In the genomic region with DNA sequence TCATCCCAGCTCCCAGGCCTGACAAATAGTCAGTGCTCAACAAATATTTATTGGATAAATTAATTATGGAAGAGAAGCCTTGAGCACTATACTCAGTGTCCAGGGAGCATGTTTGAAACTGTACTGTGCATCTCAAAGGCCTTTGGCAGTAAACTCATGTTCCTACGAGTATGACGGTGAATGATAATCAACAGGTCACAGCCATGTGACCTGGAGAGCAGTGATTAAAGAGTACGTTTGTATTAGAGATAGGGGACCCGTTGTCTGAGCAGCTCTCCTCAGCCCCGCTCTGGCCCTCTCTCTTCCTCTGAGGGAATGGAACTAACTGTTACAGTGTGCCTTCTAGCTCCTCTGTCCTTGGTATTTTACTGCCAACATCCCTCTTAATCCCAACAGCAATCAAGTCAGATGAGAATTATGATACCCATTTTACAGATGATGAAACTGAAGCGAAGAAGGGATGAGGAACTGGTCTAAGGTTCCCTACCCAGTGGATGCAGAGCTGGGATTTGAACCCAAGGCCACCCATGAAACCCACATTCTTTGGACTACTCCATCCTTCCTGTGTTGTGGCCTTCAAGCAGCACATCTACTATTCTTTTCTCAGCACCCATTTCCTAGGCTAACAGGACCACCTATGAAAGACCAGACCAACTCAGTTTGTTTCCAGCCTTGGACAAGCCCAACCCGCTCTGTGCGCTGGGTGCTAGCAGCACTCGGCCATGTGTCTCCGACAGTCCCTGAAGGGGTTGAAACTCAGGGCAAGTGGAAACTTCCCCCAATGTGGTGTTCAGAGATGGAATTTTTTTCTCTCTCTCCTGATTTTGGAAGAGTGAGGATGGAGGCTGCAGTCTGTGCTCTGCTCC, we compare ENCODE assay signal across 15 cellular contexts. TPM values are rescaled to one million over a fixed set of nuclear protein-coding genes. Genes with fewer than 3 reads are reported as not detected.
DNase-seq lines count a peak whose midpoint lies in the region; ATAC-seq and TF ChIP-seq lines count a peak whose summit lies in the region.
"Had no signal": no experiment of that assay in that cellular context is flagged by ENCODE, and none has a peak within 500 bp of the region (broad histone marks: within the 10 kb centered on the region; RNA-seq: fewer than 3 reads in every experiment).

No MANE protein-coding gene starts in this region.

- DNase-seq in DMS53 (lab: John Stamatoyannopoulos, UW) (peak; percentile 46), DMS53 treated with DMSO at 0.1 percent for 48 hours (lab: John Stamatoyannopoulos, UW; ENCODE audit: unreplicated experiment) (no peak), SJSA1 (ENCODE audit: low read depth in 1 of 2, low spot score in 2 of 2) (peak in 1 of 2 experiments; percentile 74), left cardiac atrium (no peak), neural progenitor cell (ENCODE audit: low spot score) (no peak), smooth muscle cell (lab: John Stamatoyannopoulos, UW; ENCODE audit: unreplicated experiment) (no peak), NCI-H146 treated with DMSO at 0.1 percent for 48 hours (lab: John Stamatoyannopoulos, UW; ENCODE audit: unreplicated experiment) (no peak), ovary (no peak)
- DNase-seq: C1 segment of cervical spinal cord, COR-L47, NCI-H1694, PC-9 had no signal

- H3K27me3 Mint-ChIP-seq in neural progenitor cell (ENCODE audit: insufficient read depth, low read depth): peaks cover 6% of the 10 kb centered on the region

- no peak for TF ChIP-seq EP300 in ovary (IDR thresholded peaks at IDR 0.05)

- H3K79me2 ChIP-seq in neural progenitor cell (ENCODE audit: low read depth): no peaks in the 10 kb centered on the region
- H3K79me2 ChIP-seq in smooth muscle cell (ENCODE audit: low read depth): peaks cover 11% of the 10 kb centered on the region

- WGBS in smooth muscle cell (ENCODE audit: low lambda C conversion rate): 73% methylated on average over 10 of the region's 10 CpGs
- WGBS in ovary, 3 donors: 77 to 85% (median 80%) methylated on average over 10 of the region's 10 CpGs

- TF ChIP-seq CTCF in neural progenitor cell (IDR thresholded peaks at IDR 0.05) (no peak), smooth muscle cell (IDR thresholded peaks at IDR 0.05; ENCODE audit: borderline replicate concordance, insufficient read depth, poor library complexity, severe bottlenecking) (no peak), ovary (IDR thresholded peaks at IDR 0.05) (no peak)

- no peaks in the 10 kb centered on the region for H3K9me3 Mint-ChIP-seq in neural progenitor cell

- H3K4me1 Mint-ChIP-seq in neural progenitor cell: peaks cover 55% of the 10 kb centered on the region

- H3K4me1 ChIP-seq in SJSA1 (replicated peaks) (peaks cover 69% of the 10 kb centered on the region), neural progenitor cell (peaks cover 18% of the 10 kb centered on the region), smooth muscle cell (ENCODE audit: low read depth) (peaks cover 8% of the 10 kb centered on the region), ovary (ENCODE audit: insufficient read depth) (no peaks in the 10 kb centered on the region)

- H3K9ac ChIP-seq in neural progenitor cell: no peak overlapping the region
- H3K9ac ChIP-seq in smooth muscle cell (ENCODE audit: low read depth): no peak overlapping the region

- no peak for TF ChIP-seq POLR2A in ovary (IDR thresholded peaks at IDR 0.05)

- H3K4me3 Mint-ChIP-seq in neural progenitor cell: no peak overlapping the region

- no peaks in the 10 kb centered on the region for H3K9me3 ChIP-seq in SJSA1 (replicated peaks)
- H3K9me3 ChIP-seq in neural progenitor cell (ENCODE audit: low read depth): no peaks in the 10 kb centered on the region
- no peaks in the 10 kb centered on the region for H3K9me3 ChIP-seq in smooth muscle cell (replicated peaks; ENCODE audit: low read depth)
- no peaks in the 10 kb centered on the region for H3K9me3 ChIP-seq in ovary

- H3K27ac ChIP-seq in SJSA1: peak overlapping the region; percentile 70
- H3K27ac ChIP-seq in neural progenitor cell: no peak overlapping the region
- H3K27ac ChIP-seq in smooth muscle cell (ENCODE audit: low read depth): no peak overlapping the region
- no peak overlapping the region for H3K27ac ChIP-seq in ovary
- H3K27ac ChIP-seq: 22Rv1, PC-9 had no signal

- H3K36me3 ChIP-seq in SJSA1 (peaks cover 14% of the 10 kb centered on the region), neural progenitor cell (no peaks in the 10 kb centered on the region), smooth muscle cell (ENCODE audit: low read depth) (no peaks in the 10 kb centered on the region), ovary (no peaks in the 10 kb centered on the region)

- H2AFZ ChIP-seq in neural progenitor cell (replicated peaks) (no peak overlapping the region), smooth muscle cell (ENCODE audit: low read depth) (no peak overlapping the region)
- H2AFZ ChIP-seq: PC-9 had no signal

- intact Hi-C loops in left cardiac atrium (cut with DNase I) (no loop called here), ovary (cut with DNase I) (no loop called here)

- H3F3A ChIP-seq in neural progenitor cell (ENCODE audit: low read depth) (peaks cover 9% of the 10 kb centered on the region), smooth muscle cell (ENCODE audit: low read depth) (peaks cover 14% of the 10 kb centered on the region)

- H4K20me1 ChIP-seq in neural progenitor cell (ENCODE audit: low read depth): no peaks in the 10 kb centered on the region
- H4K20me1 ChIP-seq in smooth muscle cell (ENCODE audit: low read depth): no peaks in the 10 kb centered on the region

- peak; percentile 33 to 34 for ATAC-seq in left cardiac atrium
- ATAC-seq: GM12878, HCT116 had no signal

- H3K36me3 Mint-ChIP-seq in neural progenitor cell: peaks cover 9% of the 10 kb centered on the region

- no peak overlapping the region for H3K27ac Mint-ChIP-seq in neural progenitor cell

- H3K27me3 ChIP-seq in SJSA1 (replicated peaks): no peaks in the 10 kb centered on the region
- H3K27me3 ChIP-seq in neural progenitor cell: peaks cover 1% of the 10 kb centered on the region
- H3K27me3 ChIP-seq in smooth muscle cell (ENCODE audit: low read depth): no peaks in the 10 kb centered on the region
- no peaks in the 10 kb centered on the region for H3K27me3 ChIP-seq in ovary

- H3K4me3 ChIP-seq in SJSA1 (no peak overlapping the region), neural progenitor cell (no peak overlapping the region), smooth muscle cell (no peak overlapping the region), ovary (no peak overlapping the region)
- H3K4me3 ChIP-seq: GM12878, PC-9 had no signal

- H3K4me2 ChIP-seq in neural progenitor cell (peak overlapping the region; percentile 28), smooth muscle cell (no peak overlapping the region)
- H3K4me2 ChIP-seq: PC-9 had no signal

RNA-seq across cellular contexts. Expression of a gene that starts 34.9 kb away (rescaled TPM):
- 40.5 and 44.5 TPM in 2 replicates for total RNA-seq in SJSA1 (2014; rRNA removed; shearing (Covaris generic))
- total RNA-seq in left cardiac atrium (10 to 100 TPM; 13.3 to 30.6 TPM), neural progenitor cell (ENCODE audit: low replicate concordance) (0.13 and 1.7 TPM in 2 replicates), smooth muscle cell (62.7 and 74.2 TPM in 2 replicates), ovary (10 to 100 TPM in 1 of 7 donors, 1 to 10 TPM in 6; 1.9 to 15.9 (median 5.5) TPM)
- polyA plus RNA-seq in smooth muscle cell (47.4 and 49.3 TPM in 2 replicates), ovary (1 to 10 TPM; 2.0 to 8.6 TPM)
